ENCODE assay signal across 1 cellular context in genomic region chr9:96232164-96232538, GRCh38.
TF ChIP-seq lines count a peak whose summit lies in the region.

No MANE protein-coding gene starts in this region.

TF ChIP-seq in HCT116, 20 proteins besides CTCF, POLR2A, EP300 and RAD21 (continued from another document):
- no peak for TF ChIP-seq REST (IDR thresholded peaks at IDR 0.05; ENCODE audit: low read depth)
- TF ChIP-seq YY1 (IDR thresholded peaks at IDR 0.05; ENCODE audit: extremely low read depth, insufficient replicate concordance, low read depth, low read length), result no peak
- TF ChIP-seq JUND (IDR thresholded peaks at IDR 0.05), result no peak
- no peak for TF ChIP-seq CBX3 (IDR thresholded peaks at IDR 0.05; ENCODE audit: low read depth)
- TF ChIP-seq SRF (IDR thresholded peaks at IDR 0.05; ENCODE audit: low read depth), result no peak
- no peak for TF ChIP-seq ZNF274 (IDR thresholded peaks at IDR 0.05; ENCODE audit: low read depth, low read length)
- TF ChIP-seq ELF1 (IDR thresholded peaks at IDR 0.05; ENCODE audit: borderline replicate concordance, low read depth), result no peak
- no peak for TF ChIP-seq EZH2phosphoT487 (IDR thresholded peaks at IDR 0.05; ENCODE audit: borderline replicate concordance)
- no peak for TF ChIP-seq SIN3A (IDR thresholded peaks at IDR 0.05; ENCODE audit: low read depth)
- no peak for TF ChIP-seq EGR1 (IDR thresholded peaks at IDR 0.05; ENCODE audit: low read depth)
- TF ChIP-seq FOSL1 (IDR thresholded peaks at IDR 0.05; ENCODE audit: low read depth), result no peak
TF ChIP-seq in HCT116: peak in this region for 0.
